18 cellular contexts compared by ENCODE assay signal in genomic region chr11:115736146-115736545, GRCh38.
"Had no signal": no experiment of that assay in that cellular context is flagged by ENCODE, and none has a peak within 500 bp of the region (broad histone marks: within the 10 kb centered on the region; RNA-seq: fewer than 3 reads in every experiment).

No MANE protein-coding gene starts in this region.

- H3K4me2 ChIP-seq: neural progenitor cell had no signal

- H3K4me1 ChIP-seq: adrenal gland, colonic mucosa, lower lobe of right lung, sigmoid colon, spleen, stomach, upper lobe of right lung had no signal

- H3K9me3 Mint-ChIP-seq: activated CD4-positive, alpha-beta memory T cell treated with anti-CD3 and anti-CD28 coated beads, Interleukin-2, amount 10 ng/mL, durations not matched to agents 7 days and 5 days; activated naive CD4-positive, alpha-beta T cell treated with anti-CD3 and anti-CD28 coated beads, Interleukin-2, amount 10 ng/mL, durations not matched to agents 7 days and 5 days; mesothelial cell of epicardium; neural progenitor cell had no signal

- H3K9me3 ChIP-seq: adrenal gland, colonic mucosa, lower lobe of right lung, sigmoid colon, spleen, stomach, testis, upper lobe of right lung had no signal

- H3K27ac Mint-ChIP-seq: activated CD4-positive, alpha-beta memory T cell treated with anti-CD3 and anti-CD28 coated beads, Interleukin-2, amount 10 ng/mL, durations not matched to agents 7 days and 5 days; activated naive CD4-positive, alpha-beta T cell treated with anti-CD3 and anti-CD28 coated beads, Interleukin-2, amount 10 ng/mL, durations not matched to agents 7 days and 5 days; activated T-cell treated with anti-CD3 and anti-CD28 coated beads, Interleukin-2, amount 50 U/mL, for 24 hours; mesothelial cell of epicardium; neural progenitor cell had no signal

- H3K4me3 ChIP-seq: adrenal gland, colonic mucosa, lower lobe of right lung, neural progenitor cell, sigmoid colon, spleen, stomach, testis, upper lobe of right lung had no signal

- H3K27ac ChIP-seq: adrenal gland, colonic mucosa, lower lobe of right lung, neural progenitor cell, sigmoid colon, spleen, stomach, testis, upper lobe of right lung had no signal

- H3K36me3 ChIP-seq: adrenal gland, colonic mucosa, lower lobe of right lung, neural progenitor cell, sigmoid colon, spleen, stomach, upper lobe of right lung had no signal

- H3K27me3 ChIP-seq: adrenal gland, colonic mucosa, neural progenitor cell, sigmoid colon, spleen, stomach, testis, upper lobe of right lung had no signal

- ATAC-seq: left cardiac atrium, lower lobe of right lung, upper lobe of right lung had no signal

- H3K36me3 Mint-ChIP-seq: activated naive CD4-positive, alpha-beta T cell treated with anti-CD3 and anti-CD28 coated beads, Interleukin-2, amount 10 ng/mL, durations not matched to agents 7 days and 5 days; mesothelial cell of epicardium; neural progenitor cell had no signal

- DNase-seq: activated CD4-positive, alpha-beta memory T cell treated with anti-CD3 and anti-CD28 coated beads, Interleukin-2, amount 10 ng/mL, durations not matched to agents 7 days and 5 days; activated CD4-positive, alpha-beta T cell treated with anti-CD3 and anti-CD28 coated beads for 4 hours; activated naive CD4-positive, alpha-beta T cell treated with anti-CD3 and anti-CD28 coated beads, Interleukin-2, amount 10 ng/mL, durations not matched to agents 7 days and 5 days; activated T-cell treated with anti-CD3 and anti-CD28 coated beads, Interleukin-2, amount 50 U/mL, for 24 hours; adrenal gland; central memory CD4-positive, alpha-beta T cell; colonic mucosa; foreskin melanocyte; left cardiac atrium; lower lobe of right lung; sigmoid colon; spleen; stomach; T-helper 1 cell; testis; upper lobe of right lung had no signal

- H2AFZ ChIP-seq: neural progenitor cell had no signal
